ENCODE assay signal across 10 cellular contexts in the genomic region with DNA sequence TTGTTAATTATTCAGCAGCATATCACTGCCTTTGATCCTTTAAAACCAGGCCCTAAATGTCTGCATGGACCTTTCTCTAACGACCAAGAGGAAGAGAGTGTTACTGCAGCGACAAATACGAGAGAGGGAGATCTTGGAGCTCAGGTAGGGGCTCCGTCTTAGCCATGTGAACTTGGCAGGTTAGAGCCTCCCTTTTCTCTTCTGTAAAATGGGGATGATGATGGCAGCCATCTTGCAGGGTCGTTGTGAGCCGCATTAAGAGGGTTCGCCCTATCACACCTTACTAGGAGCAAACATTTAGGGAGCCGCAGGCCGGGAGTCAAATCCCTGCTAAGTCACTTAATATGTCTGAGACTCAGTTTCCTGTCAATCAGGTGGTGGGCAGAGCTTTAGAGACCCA. TPM values are rescaled to one million over a fixed set of nuclear protein-coding genes. Genes with fewer than 3 reads are reported as not detected.
DNase-seq lines count a peak whose midpoint lies in the region; ATAC-seq and TF ChIP-seq lines count a peak whose summit lies in the region.
"Had no signal": no experiment of that assay in that cellular context is flagged by ENCODE, and none has a peak within 500 bp of the region (broad histone marks: within the 10 kb centered on the region; RNA-seq: fewer than 3 reads in every experiment).

No MANE protein-coding gene starts in this region.

- peak overlapping the region; percentile 90 for H3K9ac ChIP-seq in skeletal muscle satellite cell (ENCODE audit: low read depth, low read length)

- peaks cover 5 to 16% (median 12%) of the 10 kb centered on the region in 5 donors for H3K9me3 Mint-ChIP-seq in CD8-positive, alpha-beta memory T cell
- H3K9me3 Mint-ChIP-seq in activated T-helper 1 cell treated with anti-CD3 and anti-CD28 coated beads, Interleukin-12 subunit alpha, Interleukin-12 subunit beta, Interleukin-2, Interleukin-4 antibody, amounts not matched to agents 30 ng/mL and 10 ng/mL and 1 ng/mL, durations not matched to agents 14 hours and 24 hours and 36 hours = peaks cover 17% of the 10 kb centered on the region
- H3K9me3 Mint-ChIP-seq in nephron progenitor cell = peaks cover 17% of the 10 kb centered on the region

- DNase-seq in CD8-positive, alpha-beta memory T cell = no peak
- no peak for DNase-seq in activated T-helper 1 cell treated with anti-CD3 and anti-CD28 coated beads, Interleukin-12 subunit alpha, Interleukin-12 subunit beta, Interleukin-2, Interleukin-4 antibody, amounts not matched to agents 30 ng/mL and 10 ng/mL and 1 ng/mL, durations not matched to agents 14 hours and 24 hours and 36 hours (ENCODE audit: low spot score)
- DNase-seq in fibroblast of villous mesenchyme (ENCODE audit: low read depth) = no peak
- DNase-seq in SHP77 (lab: John Stamatoyannopoulos, UW) = no peak
- DNase-seq in foreskin melanocyte = no peak
- DNase-seq in nephron progenitor cell = no peak
- DNase-seq: activated B cell treated with CpG ODN at 0.5 μM for 24 hours; stimulated activated CD4-positive, alpha-beta T cell treated with anti-CD3 and anti-CD28 coated beads, Interleukin-1b, Interleukin-23, amount 100 ng/mL, for 48 hours had no signal

- H3K27ac ChIP-seq in CD8-positive, alpha-beta memory T cell (ENCODE audit: low read depth, low read length) = no peak overlapping the region

- no peak overlapping the region for H3K4me3 ChIP-seq in CD8-positive, alpha-beta memory T cell (ENCODE audit: low read length)
- H3K4me3 ChIP-seq in fibroblast of villous mesenchyme (ENCODE audit: low read depth, low read length) (peak overlapping the region; percentile 75), skeletal muscle satellite cell (ENCODE audit: low read length) (peak overlapping the region; percentile 86)

- intact Hi-C loops in activated T-helper 1 cell treated with anti-CD3 and anti-CD28 coated beads, Interleukin-12 subunit alpha, Interleukin-12 subunit beta, Interleukin-2, Interleukin-4 antibody, amounts not matched to agents 30 ng/mL and 10 ng/mL and 1 ng/mL, durations not matched to agents 14 hours and 24 hours and 36 hours (cut with micrococcal nuclease) = no loop called here

- peak overlapping the region; percentile 90 for H3K4me2 ChIP-seq in skeletal muscle satellite cell (ENCODE audit: low read length)

- no peaks in the 10 kb centered on the region for H3K27me3 ChIP-seq in CD8-positive, alpha-beta memory T cell (ENCODE audit: insufficient read depth, low read length, poor library complexity, severe bottlenecking)
- H3K27me3 ChIP-seq in skeletal muscle satellite cell (ENCODE audit: control insufficient read depth, insufficient read depth, low read length) = no peaks in the 10 kb centered on the region

- POLR2A ChIA-PET in CD8-positive, alpha-beta memory T cell (lab: Charles Lee) = no interaction called here

- peak overlapping the region; percentile 30 to 85 (median 61) for H3K4me3 Mint-ChIP-seq in CD8-positive, alpha-beta memory T cell
- peak overlapping the region; percentile 86 for H3K4me3 Mint-ChIP-seq in activated T-helper 1 cell treated with anti-CD3 and anti-CD28 coated beads, Interleukin-12 subunit alpha, Interleukin-12 subunit beta, Interleukin-2, Interleukin-4 antibody, amounts not matched to agents 30 ng/mL and 10 ng/mL and 1 ng/mL, durations not matched to agents 14 hours and 24 hours and 36 hours
- no peak overlapping the region for H3K4me3 Mint-ChIP-seq in nephron progenitor cell

- peaks cover 0 to 2% of the 10 kb centered on the region in 2 donors for H3K27me3 Mint-ChIP-seq in CD8-positive, alpha-beta memory T cell
- no peaks in the 10 kb centered on the region for H3K27me3 Mint-ChIP-seq in activated T-helper 1 cell treated with anti-CD3 and anti-CD28 coated beads, Interleukin-12 subunit alpha, Interleukin-12 subunit beta, Interleukin-2, Interleukin-4 antibody, amounts not matched to agents 30 ng/mL and 10 ng/mL and 1 ng/mL, durations not matched to agents 14 hours and 24 hours and 36 hours (ENCODE audit: insufficient read depth)
- peaks cover 2% of the 10 kb centered on the region for H3K27me3 Mint-ChIP-seq in nephron progenitor cell (ENCODE audit: low read depth, poor library complexity)
- H3K27me3 Mint-ChIP-seq: activated B cell treated with CpG ODN at 0.5 μM for 24 hours had no signal

- peaks cover 25% of the 10 kb centered on the region for H3K4me1 ChIP-seq in CD8-positive, alpha-beta memory T cell (ENCODE audit: insufficient read depth, low read length)
- H3K4me1 ChIP-seq in skeletal muscle satellite cell (ENCODE audit: control insufficient read depth, insufficient read depth, low read length) = peaks cover 39% of the 10 kb centered on the region

- H3K36me3 Mint-ChIP-seq in CD8-positive, alpha-beta memory T cell = peaks cover 13 to 17% (median 16%) of the 10 kb centered on the region in 3 donors
- H3K36me3 Mint-ChIP-seq in activated T-helper 1 cell treated with anti-CD3 and anti-CD28 coated beads, Interleukin-12 subunit alpha, Interleukin-12 subunit beta, Interleukin-2, Interleukin-4 antibody, amounts not matched to agents 30 ng/mL and 10 ng/mL and 1 ng/mL, durations not matched to agents 14 hours and 24 hours and 36 hours (ENCODE audit: low read depth) = peaks cover 19% of the 10 kb centered on the region
- H3K36me3 Mint-ChIP-seq in nephron progenitor cell (ENCODE audit: low read depth) = peaks cover 7% of the 10 kb centered on the region

- CTCF ChIA-PET in CD8-positive, alpha-beta memory T cell (lab: Charles Lee) = interaction anchor here (1.5 to 2.3 kb wide), 3 partner anchors 12 to 68 kb away, joined by 3 to 9 read pairs (median 4); no protein-coding TSS in a partner anchor

- TF ChIP-seq CTCF in fibroblast of villous mesenchyme (IDR thresholded peaks at IDR 0.05; ENCODE audit: insufficient read depth, low read depth, low read length) (no peak), nephron progenitor cell (IDR thresholded peaks at IDR 0.05) (no peak)

- H3K27ac Mint-ChIP-seq in CD8-positive, alpha-beta memory T cell = peak overlapping the region in 6 of 8 donors; percentile 24 to 78 (median 56)
- H3K27ac Mint-ChIP-seq in activated T-helper 1 cell treated with anti-CD3 and anti-CD28 coated beads, Interleukin-12 subunit alpha, Interleukin-12 subunit beta, Interleukin-2, Interleukin-4 antibody, amounts not matched to agents 30 ng/mL and 10 ng/mL and 1 ng/mL, durations not matched to agents 14 hours and 24 hours and 36 hours = peak overlapping the region; percentile 34
- H3K27ac Mint-ChIP-seq in nephron progenitor cell = no peak overlapping the region
- H3K27ac Mint-ChIP-seq: activated B cell treated with CpG ODN at 0.5 μM for 24 hours had no signal

- no peak for ATAC-seq in GM19328 (IDR thresholded peaks at IDR 0.05; ENCODE audit: unreplicated experiment)

- H3K36me3 ChIP-seq in CD8-positive, alpha-beta memory T cell (ENCODE audit: insufficient read depth, low read length) = no peaks in the 10 kb centered on the region
- H3K36me3 ChIP-seq in skeletal muscle satellite cell (ENCODE audit: insufficient read depth, low read length) = peaks cover 32% of the 10 kb centered on the region

- H3K9me3 ChIP-seq in CD8-positive, alpha-beta memory T cell (ENCODE audit: low read length) = peaks cover 13% of the 10 kb centered on the region
- peaks cover 9% of the 10 kb centered on the region for H3K9me3 ChIP-seq in skeletal muscle satellite cell (replicated peaks; ENCODE audit: low read length)

- H3K4me1 Mint-ChIP-seq in CD8-positive, alpha-beta memory T cell = peaks cover 19 to 38% (median 33%) of the 10 kb centered on the region in 3 donors
- H3K4me1 Mint-ChIP-seq in activated T-helper 1 cell treated with anti-CD3 and anti-CD28 coated beads, Interleukin-12 subunit alpha, Interleukin-12 subunit beta, Interleukin-2, Interleukin-4 antibody, amounts not matched to agents 30 ng/mL and 10 ng/mL and 1 ng/mL, durations not matched to agents 14 hours and 24 hours and 36 hours (ENCODE audit: low read depth) = peaks cover 21% of the 10 kb centered on the region
- peaks cover 52% of the 10 kb centered on the region for H3K4me1 Mint-ChIP-seq in nephron progenitor cell

RNA-seq across cellular contexts. Expression of a gene that starts 1.6 kb away (rescaled TPM):
- total RNA-seq in CD8-positive, alpha-beta memory T cell = 10 to 100 TPM; 18.9 to 19.3 TPM
- polyA plus RNA-seq in CD8-positive, alpha-beta memory T cell = 7.9 TPM
- 32.2 and 33.0 TPM in 2 replicates for total RNA-seq in activated T-helper 1 cell treated with anti-CD3 and anti-CD28 coated beads, Interleukin-12 subunit alpha, Interleukin-12 subunit beta, Interleukin-2, Interleukin-4 antibody, amounts not matched to agents 30 ng/mL and 10 ng/mL and 1 ng/mL, durations not matched to agents 14 hours and 24 hours and 36 hours
- total RNA-seq in fibroblast of villous mesenchyme = 25.8 and 30.7 TPM in 2 replicates
- total RNA-seq in skeletal muscle satellite cell (2012; rRNA removed) = 33.7 and 39.1 TPM in 2 replicates

RNA-seq across cellular contexts. Expression of a gene that starts 24.6 kb away (rescaled TPM):
- 10 to 100 TPM; 15.8 to 20.0 TPM for total RNA-seq in CD8-positive, alpha-beta memory T cell
- 0.23 TPM for polyA plus RNA-seq in CD8-positive, alpha-beta memory T cell
- 17.2 and 20.8 TPM in 2 replicates for total RNA-seq in activated T-helper 1 cell treated with anti-CD3 and anti-CD28 coated beads, Interleukin-12 subunit alpha, Interleukin-12 subunit beta, Interleukin-2, Interleukin-4 antibody, amounts not matched to agents 30 ng/mL and 10 ng/mL and 1 ng/mL, durations not matched to agents 14 hours and 24 hours and 36 hours
- 37.1 and 43.8 TPM in 2 replicates for total RNA-seq in fibroblast of villous mesenchyme
- 28.9 and 41.9 TPM in 2 replicates for total RNA-seq in skeletal muscle satellite cell (2012; rRNA removed)

RNA-seq across cellular contexts. Expression of a gene that starts 46.6 kb away (rescaled TPM):
- total RNA-seq in CD8-positive, alpha-beta memory T cell = 10 to 100 TPM; 52.3 to 54.0 TPM
- polyA plus RNA-seq in CD8-positive, alpha-beta memory T cell = 54.7 TPM
- 60.6 and 62.4 TPM in 2 replicates for total RNA-seq in activated T-helper 1 cell treated with anti-CD3 and anti-CD28 coated beads, Interleukin-12 subunit alpha, Interleukin-12 subunit beta, Interleukin-2, Interleukin-4 antibody, amounts not matched to agents 30 ng/mL and 10 ng/mL and 1 ng/mL, durations not matched to agents 14 hours and 24 hours and 36 hours
- total RNA-seq in fibroblast of villous mesenchyme = 39.9 and 44.0 TPM in 2 replicates
- 29.7 and 42.2 TPM in 2 replicates for total RNA-seq in skeletal muscle satellite cell (2012; rRNA removed)

RNA-seq across cellular contexts. Expression of a gene that starts 50.1 kb away (rescaled TPM):
- total RNA-seq in CD8-positive, alpha-beta memory T cell = 100 to 1,000 TPM; 110 to 111 TPM
- 68.0 TPM for polyA plus RNA-seq in CD8-positive, alpha-beta memory T cell
- total RNA-seq in activated T-helper 1 cell treated with anti-CD3 and anti-CD28 coated beads, Interleukin-12 subunit alpha, Interleukin-12 subunit beta, Interleukin-2, Interleukin-4 antibody, amounts not matched to agents 30 ng/mL and 10 ng/mL and 1 ng/mL, durations not matched to agents 14 hours and 24 hours and 36 hours = 128 and 130 TPM in 2 replicates
- 77.7 and 93.7 TPM in 2 replicates for total RNA-seq in fibroblast of villous mesenchyme
- total RNA-seq in skeletal muscle satellite cell (2012; rRNA removed) = 90.8 and 94.6 TPM in 2 replicates
